27 cellular contexts compared by ENCODE assay signal in the genomic region with DNA sequence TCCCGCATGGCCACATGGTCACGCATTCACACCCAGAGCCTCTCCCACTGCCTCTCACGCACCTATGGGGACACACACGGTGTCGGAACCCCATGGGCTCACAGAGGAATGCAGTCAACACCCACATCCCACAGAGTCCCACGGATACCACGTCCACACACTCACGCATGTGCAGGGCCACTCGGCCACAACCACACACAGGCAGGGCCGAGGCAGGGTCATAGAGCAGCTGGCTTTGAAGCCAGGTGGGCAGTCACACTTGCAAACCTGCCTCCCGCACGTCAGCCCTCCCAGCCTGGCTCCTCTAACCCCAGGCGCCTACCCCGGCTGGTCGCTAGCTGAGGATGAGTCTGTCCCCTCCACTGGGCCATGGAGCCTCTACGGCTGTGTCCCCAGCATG. TPM values are rescaled to one million over a fixed set of nuclear protein-coding genes. Genes with fewer than 3 reads are reported as not detected.
"Had no signal": no experiment of that assay in that cellular context is flagged by ENCODE, and none has a peak within 500 bp of the region (broad histone marks: within the 10 kb centered on the region; RNA-seq: fewer than 3 reads in every experiment).

No MANE protein-coding gene starts in this region.

- H3K27ac ChIP-seq: coronary artery, heart left ventricle, lower lobe of right lung, sigmoid colon, testis, vagina had no signal

- ATAC-seq: activated T-cell treated with anti-CD3 and anti-CD28 coated beads, Interleukin-2, amount 50 U/mL, for 72 hours; heart left ventricle; lower lobe of right lung had no signal

- H3K9me3 ChIP-seq: heart left ventricle, lower lobe of right lung, sigmoid colon, testis, vagina had no signal

- H3K27me3 ChIP-seq: heart left ventricle, sigmoid colon, testis, vagina had no signal

- DNase-seq: activated CD4-positive, alpha-beta memory T cell treated with anti-CD3 and anti-CD28 coated beads for 36 hours; activated CD4-positive, alpha-beta T cell treated with anti-CD3 and anti-CD28 coated beads for 48 hours; activated effector memory CD4-positive, alpha-beta T cell treated with Interleukin-2 at 50 U/mL for 16 hours; activated naive CD4-positive, alpha-beta T cell treated with anti-CD3 and anti-CD28 coated beads, Interleukin-2, amount 10 ng/mL, durations not matched to agents 7 days and 5 days; activated T-cell treated with anti-CD3 and anti-CD28 coated beads, Interleukin-2, amount 50 U/mL, for 72 hours; amygdala; cerebellar nuclear complex; heart left ventricle; lower lobe of right lung; naive B cell; occipital lobe; posterior cingulate gyrus; sigmoid colon; stimulated activated CD4-positive, alpha-beta T cell treated with anti-CD3 and anti-CD28 coated beads, Interleukin-15, amount 100 ng/mL, for 24 hours; stimulated activated naive CD4-positive, alpha-beta T cell; testis; trophoblast cell had no signal

- FAIRE-seq: keratinocyte had no signal

- H3K4me2 ChIP-seq: smooth muscle cell had no signal

- H3K4me1 ChIP-seq: heart left ventricle, lower lobe of right lung, sigmoid colon, testis, vagina had no signal

- H3K4me3 ChIP-seq: coronary artery, heart left ventricle, lower lobe of right lung, sigmoid colon, smooth muscle cell, testis, vagina had no signal

RNA-seq across cellular contexts. Expression of a gene that starts 21.7 kb away (rescaled TPM):
- total RNA-seq: activated CD4-positive, alpha-beta memory T cell treated with anti-CD3 and anti-CD28 coated beads for 36 hours; fibroblast of villous mesenchyme; mesenteric fat pad; sigmoid colon; T-helper 2 cell treated with Interferon-gamma antibody and Interleukin-4, amounts not matched to agents 100 ng/mL and 5 ng/mL, for 36 hours had no signal
- polyA plus RNA-seq: neural cell had no signal

RNA-seq across cellular contexts. Expression of a gene that starts 39.6 kb away (rescaled TPM):
- total RNA-seq: activated CD4-positive, alpha-beta memory T cell treated with anti-CD3 and anti-CD28 coated beads for 36 hours; activated T-cell treated with anti-CD3 and anti-CD28 coated beads, Interleukin-2, amount 50 U/mL, for 72 hours; epithelial cell of proximal tubule; mesenteric fat pad; mucosa of gallbladder; smooth muscle cell; T-helper 2 cell treated with Interferon-gamma antibody and Interleukin-4, amounts not matched to agents 100 ng/mL and 5 ng/mL, for 36 hours; vagina had no signal
- polyA plus RNA-seq: keratinocyte, smooth muscle cell had no signal

RNA-seq across cellular contexts. Expression of a gene that starts 42.6 kb away (rescaled TPM):
- total RNA-seq: occipital lobe had no signal
- polyA plus RNA-seq: neural cell had no signal
